ENCODE assay signal across 12 cellular contexts in genomic region chrX:13418126-13419091, GRCh38.
DNase-seq lines count a peak whose midpoint lies in the region; ATAC-seq, FAIRE-seq and TF ChIP-seq lines count a peak whose summit lies in the region.
"Had no signal": no experiment of that assay in that cellular context is flagged by ENCODE, and none has a peak within 500 bp of the region (broad histone marks: within the 10 kb centered on the region; RNA-seq: fewer than 3 reads in every experiment).

No MANE protein-coding gene starts in this region.

- H3K14ac ChIP-seq in neuronal stem cell (ENCODE audit: low read length) = no peak overlapping the region

- POLR2A ChIA-PET in CD8-positive, alpha-beta T cell (lab: Charles Lee) = no interaction called here

- TF ChIP-seq CTCF in CD8-positive, alpha-beta T cell (IDR thresholded peaks at IDR 0.05) = no peak

- intact Hi-C loops in posterior cingulate gyrus (cut with DNase I) = no loop called here
- intact Hi-C loops in CD8-positive, alpha-beta T cell (cut with DNase I, micrococcal nuclease) = no loop called here

- H2BK5ac ChIP-seq in neuronal stem cell (ENCODE audit: low read length) = no peak overlapping the region

- no peak overlapping the region for H3K4me2 ChIP-seq in neuronal stem cell (ENCODE audit: insufficient read depth, low read length, poor library complexity, severe bottlenecking)

- H2BK120ac ChIP-seq in neuronal stem cell (ENCODE audit: low read depth, low read length) = no peak overlapping the region

- H3K23ac ChIP-seq in neuronal stem cell (ENCODE audit: low read depth, low read length, poor library complexity) = no peak overlapping the region

- no peaks in the 10 kb centered on the region for H3K9me3 Mint-ChIP-seq in CD8-positive, alpha-beta T cell
- H3K9me3 Mint-ChIP-seq: activated naive CD8-positive, alpha-beta T cell treated with anti-CD3 and anti-CD28 coated beads for 36 hours had no signal

- no peak overlapping the region for H4K8ac ChIP-seq in neuronal stem cell (ENCODE audit: low read depth, low read length)

- no peaks in the 10 kb centered on the region for H3K79me1 ChIP-seq in neuronal stem cell (ENCODE audit: low read depth, low read length)

- peaks cover 6% of the 10 kb centered on the region for H3K4me1 Mint-ChIP-seq in CD8-positive, alpha-beta T cell (ENCODE audit: low read depth)
- H3K4me1 Mint-ChIP-seq: activated naive CD8-positive, alpha-beta T cell treated with anti-CD3 and anti-CD28 coated beads for 36 hours had no signal

- peak; percentile 81 for FAIRE-seq in RCC 7860 (lab: Jason Lieb, UNC)
- FAIRE-seq: D721Med had no signal

- no peak overlapping the region for H4K91ac ChIP-seq in neuronal stem cell (ENCODE audit: low read depth, low read length, poor library complexity)

- no peak overlapping the region for H3K4ac ChIP-seq in neuronal stem cell (ENCODE audit: low read length)

- no peak overlapping the region for H2BK15ac ChIP-seq in neuronal stem cell (ENCODE audit: low read length)

- H3K9me3 ChIP-seq in neuronal stem cell (replicated peaks in 1 of 2; ENCODE audit: control insufficient read depth in 2 of 2, insufficient read depth in 1 of 2, low read depth in 1 of 2, low read length in 2 of 2) = no peaks in the 10 kb centered on the region
- no peaks in the 10 kb centered on the region for H3K9me3 ChIP-seq in CD8-positive, alpha-beta T cell (ENCODE audit: low read length)

- CTCF ChIA-PET in CD8-positive, alpha-beta T cell (lab: Charles Lee) = no interaction called here

- no peaks in the 10 kb centered on the region for H3K36me3 Mint-ChIP-seq in CD8-positive, alpha-beta T cell
- H3K36me3 Mint-ChIP-seq: activated naive CD8-positive, alpha-beta T cell treated with anti-CD3 and anti-CD28 coated beads for 36 hours had no signal

- ATAC-seq in CD8-positive, alpha-beta T cell = no peak

- peak overlapping the region; percentile 71 for H2AFZ ChIP-seq in neuronal stem cell (ENCODE audit: low read length)

- H3K36me3 ChIP-seq in neuronal stem cell (replicated peaks in 1 of 2; ENCODE audit: control insufficient read depth in 2 of 2, insufficient read depth in 2 of 2, low read length in 2 of 2) = no peaks in the 10 kb centered on the region
- no peaks in the 10 kb centered on the region for H3K36me3 ChIP-seq in CD8-positive, alpha-beta T cell (ENCODE audit: insufficient read depth, low read length)

- H3K9ac ChIP-seq in neuronal stem cell (ENCODE audit: low read depth, low read length, poor library complexity) = no peak overlapping the region

- no peak overlapping the region for H3K18ac ChIP-seq in neuronal stem cell (ENCODE audit: low read length)

- H3K27ac ChIP-seq in neuronal stem cell (replicated peaks; ENCODE audit: low read length) = no peak overlapping the region
- no peak overlapping the region for H3K27ac ChIP-seq in CD8-positive, alpha-beta T cell (ENCODE audit: low read depth, low read length)

- H3K4me1 ChIP-seq in neuronal stem cell (ENCODE audit: control insufficient read depth in 2 of 2, insufficient read depth in 1 of 2, low read depth in 1 of 2, low read length in 2 of 2) = no peaks in the 10 kb centered on the region
- no peaks in the 10 kb centered on the region for H3K4me1 ChIP-seq in CD8-positive, alpha-beta T cell (ENCODE audit: insufficient read depth, low read length)

- H2AK5ac ChIP-seq in neuronal stem cell (ENCODE audit: low read depth, low read length) = no peak overlapping the region

- no CpG with 5 or more reads among the region's 8 CpGs for WGBS in neuronal stem cell (ENCODE audit: extremely low coverage in 2 of 2, insufficient read length in 2 of 2, insufficient replicate concordance in 1 of 2), 2 donors

- H3K4me3 Mint-ChIP-seq in CD8-positive, alpha-beta T cell = no peak overlapping the region
- H3K4me3 Mint-ChIP-seq: activated naive CD8-positive, alpha-beta T cell treated with anti-CD3 and anti-CD28 coated beads for 36 hours had no signal

- no peak overlapping the region for H3K27ac Mint-ChIP-seq in CD8-positive, alpha-beta T cell
- H3K27ac Mint-ChIP-seq: activated naive CD8-positive, alpha-beta T cell treated with anti-CD3 and anti-CD28 coated beads for 36 hours had no signal

- no peaks in the 10 kb centered on the region for H3K27me3 Mint-ChIP-seq in CD8-positive, alpha-beta T cell (ENCODE audit: low read depth)
- H3K27me3 Mint-ChIP-seq: activated naive CD8-positive, alpha-beta T cell treated with anti-CD3 and anti-CD28 coated beads for 36 hours had no signal

- H3K27me3 ChIP-seq in neuronal stem cell (ENCODE audit: control insufficient read depth in 3 of 3, insufficient read depth in 3 of 3, low read depth in 1 of 3, low read length in 3 of 3) = no peaks in the 10 kb centered on the region
- no peaks in the 10 kb centered on the region for H3K27me3 ChIP-seq in CD8-positive, alpha-beta T cell (ENCODE audit: insufficient read depth, low read length)

- H2BK12ac ChIP-seq in neuronal stem cell (ENCODE audit: low read length) = no peak overlapping the region

- DNase-seq in EL (peak; percentile 70), RCC 7860 (ENCODE audit: low spot score) (peak; percentile 76), dermis microvascular lymphatic vessel endothelial cell (ENCODE audit: low read depth in 2 of 2) (peak; percentile 48 to 53), neuronal stem cell (ENCODE audit: low spot score) (no peak), cerebellar cortex (ENCODE audit: low spot score) (no peak), posterior cingulate gyrus (no peak), C1 segment of cervical spinal cord (lab: John Stamatoyannopoulos, UW) (no peak)
- DNase-seq in CD8-positive, alpha-beta T cell = no peak
- DNase-seq: activated naive CD8-positive, alpha-beta T cell treated with anti-CD3 and anti-CD28 coated beads for 36 hours; NCI-H146; T-helper 2 cell had no signal

- no peak overlapping the region for H3K4me3 ChIP-seq in neuronal stem cell (ENCODE audit: low read length in 2 of 2)
- no peak overlapping the region for H3K4me3 ChIP-seq in CD8-positive, alpha-beta T cell (ENCODE audit: low read depth, low read length)

Comparison
In these comparisons a context has a peak if more than half of its experiments do, and no peak if none do; other contexts are left out.
1. DNase-seq: peak in EL (single experiment), RCC 7860 (single experiment) and dermis microvascular lymphatic vessel endothelial cell (2 of 2); none in neuronal stem cell (single experiment), cerebellar cortex (single experiment), posterior cingulate gyrus (0 of 10), C1 segment of cervical spinal cord (0 of 14) and CD8-positive, alpha-beta T cell (0 of 7).